Comparison of ENCODE assay signal across 8 cellular contexts in genomic region chr5:7745882-7746735, GRCh38.
DNase-seq lines count a peak whose midpoint lies in the region; ATAC-seq and TF ChIP-seq lines count a peak whose summit lies in the region.

No MANE protein-coding gene starts in this region.

- DNase-seq in ACHN = peak; percentile 59
- DNase-seq in NCI-H128 (lab: John Stamatoyannopoulos, UW; ENCODE audit: unreplicated experiment) = peak; percentile 85
- DNase-seq in choroid plexus epithelial cell (ENCODE audit: low read depth) = peak; percentile 83
- DNase-seq in left lobe of liver (ENCODE audit: low spot score) = peak; percentile 50
- peak; percentile 9 to 43 (median 26) for DNase-seq in stimulated activated CD4-positive, alpha-beta T cell treated with anti-CD3 and anti-CD28 coated beads, TNF-alpha, amount 100 ng/mL, for 48 hours (ENCODE audit: low read depth in 3 of 3)

- no peak overlapping the region for H3K4me2 ChIP-seq in SU-DHL-6 (ENCODE audit: low read depth, low read length, poor library complexity, severe bottlenecking)

- ATAC-seq in left lobe of liver (peak; percentile 88), GM18505 (IDR thresholded peaks at IDR 0.05; ENCODE audit: unreplicated experiment) (no peak)

- H3F3A ChIP-seq in SU-DHL-6 (ENCODE audit: insufficient read depth) = no peaks in the 10 kb centered on the region

- no peaks in the 10 kb centered on the region for H3K79me2 ChIP-seq in SU-DHL-6 (ENCODE audit: insufficient read depth, low read length)

- no peaks in the 10 kb centered on the region for H3K27me3 ChIP-seq in SU-DHL-6 (ENCODE audit: low read length)

- TF ChIP-seq CTCF in GM12873 (IDR thresholded peaks at IDR 0.05; ENCODE audit: insufficient read depth, low read depth, low read length, missing control alignments) = peak; percentile 80
- peak; percentile 70 for TF ChIP-seq CTCF in SU-DHL-6 (IDR thresholded peaks at IDR 0.05; ENCODE audit: insufficient read depth, low read length, poor library complexity, severe bottlenecking)
- TF ChIP-seq CTCF in choroid plexus epithelial cell (conservative IDR thresholded peaks at IDR 0.05; ENCODE audit: low read depth, low read length) = peak; percentile 91

- no peaks in the 10 kb centered on the region for H4K20me1 ChIP-seq in SU-DHL-6 (ENCODE audit: low read depth, low read length)

- H3K36me3 ChIP-seq in SU-DHL-6 (ENCODE audit: low read length) = no peaks in the 10 kb centered on the region

- H3K9me3 ChIP-seq in SU-DHL-6 (ENCODE audit: insufficient read depth, low read length) = no peaks in the 10 kb centered on the region

- no peak for TF ChIP-seq POLR2A in GM18505 (IDR thresholded peaks at IDR 0.05; ENCODE audit: borderline replicate concordance, extremely low read depth, insufficient read depth, insufficient read length)

- H3K9ac ChIP-seq in SU-DHL-6 (ENCODE audit: low read length) = no peak overlapping the region

- no peak overlapping the region for H3K27ac ChIP-seq in SU-DHL-6 (ENCODE audit: low read depth, low read length)

- no peak overlapping the region for H3K4me3 ChIP-seq in SU-DHL-6 (ENCODE audit: insufficient read depth, low read length, poor library complexity, severe bottlenecking)
- no peak overlapping the region for H3K4me3 ChIP-seq in choroid plexus epithelial cell (ENCODE audit: low read depth, low read length)

- in situ Hi-C loops in ACHN (cut with HindIII; ENCODE audit: low pct_ligation_motif_present, low pct_unique_long_range_greater_than_20kb, low sequenced_read_pairs) = no loop called here

- no peak overlapping the region for H2AFZ ChIP-seq in SU-DHL-6 (ENCODE audit: low read depth, low read length, severe bottlenecking)

- no peaks in the 10 kb centered on the region for H3K9me2 ChIP-seq in SU-DHL-6 (replicated peaks; ENCODE audit: insufficient read depth, low read length)

Comparison
In these comparisons a context has a peak if more than half of its experiments do, and no peak if none do; other contexts are left out.
1. DNase-seq: peak in every context shown above with its lines; median percentile 85 in NCI-H128; 83 in choroid plexus epithelial cell; 59 in ACHN; 50 in left lobe of liver; 26 in stimulated activated CD4-positive, alpha-beta T cell treated with anti-CD3 and anti-CD28 coated beads, TNF-alpha, amount 100 ng/mL, for 48 hours.